In genomic region chr19:6076675-6077463, GRCh38 we compare ENCODE assay signal across 10 cellular contexts. TPM values are rescaled to one million over a fixed set of nuclear protein-coding genes. Genes with fewer than 3 reads are reported as not detected.
DNase-seq lines count a peak whose midpoint lies in the region; ATAC-seq and TF ChIP-seq lines count a peak whose summit lies in the region.
"Had no signal": no experiment of that assay in that cellular context is flagged by ENCODE, and none has a peak within 500 bp of the region (broad histone marks: within the 10 kb centered on the region; RNA-seq: fewer than 3 reads in every experiment).

No MANE protein-coding gene starts in this region.

- peak overlapping the region; percentile 67 for H3K27ac ChIP-seq in foreskin keratinocyte
- H3K27ac ChIP-seq in skeletal muscle tissue (ENCODE audit: low read depth, low read length), result peak overlapping the region; percentile 54

- no peak overlapping the region for H3K4me3 ChIP-seq in skeletal muscle tissue (ENCODE audit: low read length in 3 of 3)

- H3K9me3 ChIP-seq in skeletal muscle tissue (ENCODE audit: control insufficient read depth in 3 of 3, low read length in 3 of 3), result no peaks in the 10 kb centered on the region

- no peak for TF ChIP-seq CTCF in foreskin keratinocyte (conservative IDR thresholded peaks at IDR 0.05)

- peak; percentile 85 for ATAC-seq in foreskin keratinocyte
- ATAC-seq in HG02759 (IDR thresholded peaks at IDR 0.05; ENCODE audit: unreplicated experiment), result no peak
- no peak for ATAC-seq in HG03439 (IDR thresholded peaks at IDR 0.05; ENCODE audit: unreplicated experiment)

- H3K4me1 ChIP-seq in foreskin keratinocyte, result peaks cover 15% of the 10 kb centered on the region
- H3K4me1 ChIP-seq in skeletal muscle tissue (ENCODE audit: control insufficient read depth in 3 of 3, insufficient read depth in 3 of 3, low read length in 3 of 3), result peaks cover 8 to 16% (median 10%) of the 10 kb centered on the region in 3 donors

- peak overlapping the region in 2 of 3 donors; percentile 33 to 38 for H3K9ac ChIP-seq in skeletal muscle tissue (ENCODE audit: low read depth in 1 of 3, low read length in 3 of 3)

- H3K27me3 ChIP-seq in foreskin keratinocyte (no peaks in the 10 kb centered on the region), skeletal muscle tissue (ENCODE audit: control insufficient read depth in 3 of 3, insufficient read depth in 3 of 3, low read length in 3 of 3) (peaks cover 0 to 4% (median 0%) of the 10 kb centered on the region in 3 donors)

- peak; percentile 34 for DNase-seq in H4 (ENCODE audit: low spot score)
- DNase-seq in SW480 (ENCODE audit: low spot score), result peak; percentile 33
- peak; percentile 83 to 92 for DNase-seq in foreskin keratinocyte
- DNase-seq in activated CD8-positive, alpha-beta memory T cell treated with anti-CD3 and anti-CD28 coated beads, Interleukin-2, amount 50 U/mL, for 48 hours, result no peak
- no peak for DNase-seq in HPDE6-E6E7 (ENCODE audit: extremely low spot score)

- no peaks in the 10 kb centered on the region for H3K36me3 ChIP-seq in skeletal muscle tissue (ENCODE audit: control insufficient read depth in 3 of 3, insufficient read depth in 3 of 3, low read length in 3 of 3)

RNA-seq across cellular contexts. Expression of gene RFX2, which starts 33.4 kb away (rescaled TPM):
- 4.9 and 5.7 TPM in 2 replicates for total RNA-seq in H4 (2014; rRNA removed; shearing (Covaris generic))
- total RNA-seq in foreskin keratinocyte (12.8 and 15.0 TPM in 2 replicates), skeletal muscle tissue (5.2 TPM)
- 10.1 and 10.4 TPM in 2 replicates for polyA plus RNA-seq in foreskin keratinocyte

RNA-seq across cellular contexts. Expression of gene ACSBG2, which starts 58.6 kb away (rescaled TPM):
- not detected in 2 replicates for total RNA-seq in H4 (2014; rRNA removed; shearing (Covaris generic))
- total RNA-seq in foreskin keratinocyte, result not detected in 2 replicates
- not detected in 2 replicates for polyA plus RNA-seq in foreskin keratinocyte
- total RNA-seq in skeletal muscle tissue, result not detected
- total RNA-seq: lower leg skin had no signal
- polyA plus RNA-seq: adipose tissue had no signal

Comparison
In these comparisons a context has a peak if more than half of its experiments do, and no peak if none do; other contexts are left out.
1. DNase-seq: peak in H4 (single experiment), SW480 (single experiment) and foreskin keratinocyte (2 of 2); none in activated CD8-positive, alpha-beta memory T cell treated with anti-CD3 and anti-CD28 coated beads, Interleukin-2, amount 50 U/mL, for 48 hours (single experiment) and HPDE6-E6E7 (single experiment).